8 cellular contexts compared by ENCODE assay signal in genomic region chr17:73228748-73229236, GRCh38. TPM values are rescaled to one million over a fixed set of nuclear protein-coding genes. Genes with fewer than 3 reads are reported as not detected.
DNase-seq lines count a peak whose midpoint lies in the region; ATAC-seq, FAIRE-seq and TF ChIP-seq lines count a peak whose summit lies in the region.

No MANE protein-coding gene starts in this region.

- TF ChIP-seq CTCF in AG09319 (IDR thresholded peaks at IDR 0.05; ENCODE audit: low read depth, low read length) = no peak
- no peak for TF ChIP-seq CTCF in GM13976 (IDR thresholded peaks at IDR 0.05; ENCODE audit: borderline replicate concordance, control extremely low read depth, extremely low read depth, insufficient read depth, missing control alignments)
- no peak for TF ChIP-seq CTCF in endothelial cell (IDR thresholded peaks at IDR 0.05; ENCODE audit: unreplicated experiment)

- no peak for FAIRE-seq in HTR-8/SVneo (lab: Jason Lieb, UNC)

- H3K27ac Mint-ChIP-seq in T-helper 17 cell = peak overlapping the region; percentile 98
- H3K27ac Mint-ChIP-seq in endothelial cell (ENCODE audit: unreplicated experiment) = peak overlapping the region; percentile 5

- peaks cover 4% of the 10 kb centered on the region for H3K9me3 Mint-ChIP-seq in endothelial cell (ENCODE audit: unreplicated experiment)

- no peaks in the 10 kb centered on the region for H3K9me3 ChIP-seq in T-helper 17 cell (ENCODE audit: control insufficient read depth, low read length, poor library complexity, severe bottlenecking)

- peak overlapping the region; percentile 53 for H3K4me3 Mint-ChIP-seq in T-helper 17 cell
- H3K4me3 Mint-ChIP-seq in endothelial cell (ENCODE audit: unreplicated experiment) = no peak overlapping the region

- H3K27me3 Mint-ChIP-seq in T-helper 17 cell = no peaks in the 10 kb centered on the region
- peaks cover 6% of the 10 kb centered on the region for H3K27me3 Mint-ChIP-seq in endothelial cell (ENCODE audit: unreplicated experiment)

- H3K4me1 Mint-ChIP-seq in T-helper 17 cell = peaks cover 54% of the 10 kb centered on the region
- peaks cover 23% of the 10 kb centered on the region for H3K4me1 Mint-ChIP-seq in endothelial cell (ENCODE audit: unreplicated experiment)

- H3K36me3 Mint-ChIP-seq in T-helper 17 cell (ENCODE audit: low read depth) = no peaks in the 10 kb centered on the region
- no peaks in the 10 kb centered on the region for H3K36me3 Mint-ChIP-seq in endothelial cell (ENCODE audit: low read depth, unreplicated experiment)

- no peak for ATAC-seq in T-helper 17 cell
- ATAC-seq in GM21786 (IDR thresholded peaks at IDR 0.05; ENCODE audit: unreplicated experiment) = no peak

- in situ Hi-C loops in GM13976 (cut with MboI; ENCODE audit: low sequenced_read_pairs, unreplicated experiment) = no loop called here

- peak; percentile 62 for DNase-seq in AG09319 (ENCODE audit: extremely low read depth, low read depth)
- peak; percentile 51 for DNase-seq in GM13976 (ENCODE audit: low spot score)
- peak; percentile 80 for DNase-seq in HTR-8/SVneo (ENCODE audit: insufficient read length, low spot score)
- DNase-seq in T-helper 17 cell = no peak
- DNase-seq in endothelial cell (ENCODE audit: low spot score) = no peak
- DNase-seq in mucosa of gallbladder (ENCODE audit: low spot score) = peak; percentile 60
- DNase-seq in NCI-H748 treated with DMSO at 0.1 percent for 48 hours (lab: John Stamatoyannopoulos, UW) = no peak

RNA-seq across cellular contexts. Expression of gene CPSF4L, which starts 32.9 kb away (rescaled TPM):
- total RNA-seq in T-helper 17 cell = not detected
- total RNA-seq in endothelial cell (ENCODE audit: unreplicated experiment) = not detected
- not detected for total RNA-seq in mucosa of gallbladder

RNA-seq across cellular contexts. Expression of gene COG1, which starts 35.9 kb away (rescaled TPM):
- total RNA-seq in T-helper 17 cell (10 to 100 TPM; 64.4 to 70.0 TPM), endothelial cell (ENCODE audit: unreplicated experiment) (27.8 TPM), mucosa of gallbladder (50.6 TPM)

Comparison
In these comparisons a context has a peak if more than half of its experiments do, and no peak if none do; other contexts are left out.
1. DNase-seq: peak in AG09319 (single experiment), GM13976 (single experiment), HTR-8/SVneo (single experiment) and mucosa of gallbladder (single experiment); none in T-helper 17 cell (0 of 3), endothelial cell (single experiment) and NCI-H748 treated with DMSO at 0.1 percent for 48 hours (single experiment).